Comparison of ENCODE assay signal across 8 cellular contexts in the genomic region with DNA sequence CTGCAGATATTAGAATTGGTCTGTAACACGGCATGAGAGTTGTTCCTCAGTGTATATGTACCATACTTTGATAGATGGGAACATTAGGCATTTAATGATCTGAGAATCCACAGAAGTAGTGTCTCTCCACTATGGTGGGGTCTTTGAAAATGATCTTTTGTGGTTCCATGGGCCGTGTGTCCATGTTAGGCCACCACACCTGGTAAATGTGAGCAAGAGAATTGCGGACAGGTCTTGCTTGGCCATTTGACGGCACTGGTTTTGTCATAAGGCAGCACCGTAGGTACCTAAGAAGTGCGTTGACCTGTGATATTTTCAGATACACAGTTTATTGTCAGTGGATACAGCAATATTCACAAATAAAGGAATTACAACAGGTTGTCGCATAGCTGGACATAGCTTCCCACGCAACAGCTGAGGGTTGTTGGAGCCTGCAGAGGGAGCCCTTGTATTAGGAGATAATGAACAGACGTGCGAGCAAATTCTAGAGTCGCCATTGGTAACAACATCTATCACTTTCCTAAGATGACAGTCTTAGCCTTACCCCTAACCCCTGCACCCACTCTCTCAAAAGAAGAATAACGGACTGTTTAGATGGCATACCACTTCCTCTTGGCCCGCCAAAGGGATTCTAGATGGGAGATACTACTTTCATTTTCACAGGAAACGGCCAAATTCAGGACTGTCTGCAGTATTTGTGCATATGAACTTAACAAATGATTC.
DNase-seq lines count a peak whose midpoint lies in the region; ATAC-seq and TF ChIP-seq lines count a peak whose summit lies in the region.

No MANE protein-coding gene starts in this region.

- peak overlapping the region in 2 of 6 donors; percentile 41 to 51 for H3K27ac Mint-ChIP-seq in naive B cell

- peak; percentile 57 to 82 (median 68) for TF ChIP-seq CTCF in esophagus squamous epithelium (IDR thresholded peaks at IDR 0.05)

- peak overlapping the region; percentile 7 to 69 (median 39) for H3K4me3 ChIP-seq in esophagus squamous epithelium

- H3K27ac ChIP-seq in esophagus squamous epithelium (no peak overlapping the region), substantia nigra (ENCODE audit: low read depth, low read length, poor library complexity, severe bottlenecking) (peak overlapping the region; percentile 56)

- no peaks in the 10 kb centered on the region for H3K27me3 ChIP-seq in esophagus squamous epithelium

- no peaks in the 10 kb centered on the region for H3K9me3 Mint-ChIP-seq in naive B cell

- no peaks in the 10 kb centered on the region for H3K9me3 ChIP-seq in esophagus squamous epithelium

- 31 to 34% methylated on average over 12 to 14 of the region's 14 CpGs for WGBS in esophagus squamous epithelium, 2 donors

- peaks cover 0 to 4% (median 0%) of the 10 kb centered on the region in 3 donors for H3K4me1 ChIP-seq in esophagus squamous epithelium

- ATAC-seq in GM21367 (IDR thresholded peaks at IDR 0.05; ENCODE audit: unreplicated experiment) (peak; percentile 78), naive B cell (ENCODE audit: low read depth in 2 of 2) (peak; percentile 62 to 67)

- intact Hi-C loops in esophagus squamous epithelium (cut with DNase I): loop anchor here (5.0 kb wide), 1 partner anchor 113 kb away; a partner anchor contains a TSS

- H3K36me3 ChIP-seq in esophagus squamous epithelium: no peaks in the 10 kb centered on the region

- peaks cover 0 to 7% (median 4%) of the 10 kb centered on the region in 3 donors for H3K4me1 Mint-ChIP-seq in naive B cell

- peaks cover 0 to 2% (median 1%) of the 10 kb centered on the region in 3 donors for H3K27me3 Mint-ChIP-seq in naive B cell

- in situ Hi-C loops in Caki2 (cut with HindIII; ENCODE audit: low pct_unique_long_range_greater_than_20kb, low sequenced_read_pairs): no loop called here

- peak; percentile 61 for DNase-seq in Caki2 (ENCODE audit: low read depth)
- peak; percentile 42 for DNase-seq in HPDE6-E6E7 (ENCODE audit: extremely low spot score)
- peak; percentile 87 for DNase-seq in NCI-H82 (lab: John Stamatoyannopoulos, UW)
- peak; percentile 55 for DNase-seq in activated CD8-positive, alpha-beta memory T cell treated with anti-CD3 and anti-CD28 coated beads, Interleukin-2, amount 50 U/mL, for 48 hours
- no peak for DNase-seq in esophagus squamous epithelium (lab: John Stamatoyannopoulos, UW)
- DNase-seq in naive B cell: peak; percentile 30
- peak in 46 of 49 donors; percentile 1 to 77 (median 42) for DNase-seq in substantia nigra (lab: John Stamatoyannopoulos, UW)

- peak overlapping the region in 7 of 8 donors; percentile 67 to 89 (median 81) for H3K4me3 Mint-ChIP-seq in naive B cell

- H3K36me3 Mint-ChIP-seq in naive B cell: no peaks in the 10 kb centered on the region

- TF ChIP-seq POLR2A in esophagus squamous epithelium (IDR thresholded peaks at IDR 0.05): no peak
